Comparison of ENCODE assay signal across 8 cellular contexts in the genomic region with DNA sequence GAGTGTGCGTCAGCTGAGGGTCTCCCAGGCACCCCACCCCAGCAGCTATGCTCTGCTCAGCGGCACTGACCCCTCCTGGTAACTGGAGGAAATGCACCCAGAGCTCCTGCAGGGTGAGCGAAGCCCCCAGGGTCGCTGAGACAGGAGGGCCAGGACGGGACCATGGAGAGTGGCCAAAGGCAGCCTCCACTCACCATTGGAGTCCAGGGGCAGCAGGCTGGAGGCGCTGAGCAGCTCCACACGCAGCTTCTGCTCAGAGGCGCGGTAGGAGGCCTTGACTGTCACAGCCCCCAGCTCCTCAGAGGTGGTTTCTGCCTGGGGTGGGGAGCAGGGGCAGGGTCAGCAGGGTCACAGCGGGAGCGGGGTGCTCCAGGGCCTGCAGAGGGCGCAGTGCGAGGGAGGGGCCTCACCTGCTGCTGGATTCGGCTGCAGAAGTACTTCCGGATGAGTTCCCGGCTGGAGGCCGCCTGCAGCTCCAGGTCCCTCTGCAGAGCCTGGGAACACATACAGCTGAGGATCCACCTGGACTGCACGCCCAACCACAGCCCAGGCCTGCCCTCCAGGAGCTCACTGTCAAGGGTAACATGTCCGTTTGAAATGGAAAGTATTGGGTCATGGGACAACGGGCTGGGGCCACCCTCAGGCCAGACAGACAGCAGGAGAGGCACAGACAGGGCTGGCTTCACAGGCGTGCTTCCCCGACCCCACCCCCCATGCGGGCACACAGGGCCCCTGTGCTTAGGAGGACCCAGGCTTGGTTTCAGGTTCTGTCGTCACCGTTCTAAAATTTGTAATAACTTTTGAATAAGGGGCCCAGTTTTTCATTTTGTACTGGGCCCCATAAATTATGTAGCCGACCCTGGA. TPM values are rescaled to one million over a fixed set of nuclear protein-coding genes. Genes with fewer than 3 reads are reported as not detected.
DNase-seq lines count a peak whose midpoint lies in the region; ATAC-seq and TF ChIP-seq lines count a peak whose summit lies in the region.
"Had no signal": no experiment of that assay in that cellular context is flagged by ENCODE, and none has a peak within 500 bp of the region (broad histone marks: within the 10 kb centered on the region; RNA-seq: fewer than 3 reads in every experiment).

No MANE protein-coding gene starts in this region.

- CTCF ChIA-PET in WTC11 (lab: Charles Lee) = interaction anchor here (0.5 to 5.5 kb wide), 62 partner anchors 8 to 991 kb away, joined by 3 to 180 read pairs (median 5); partner anchors contain the start of genes FBF1, GALK1, MIF4GD and MRPL38

- POLR2A ChIA-PET in WTC11 (lab: Charles Lee) = interaction anchor here (0.6 to 2.0 kb wide), 5 partner anchors 25 to 56 kb away, joined by 3 to 9 read pairs (median 3); partner anchors contain the start of genes UNK and WBP2

- no peaks in the 10 kb centered on the region for H4K20me1 ChIP-seq in fibroblast of lung (ENCODE audit: control insufficient read depth, extremely low read depth, insufficient read depth, low read length)

- peak overlapping the region; percentile 59 for H3K4me3 Mint-ChIP-seq in WTC11

- H3K27me3 ChIP-seq in H7 (ENCODE audit: control insufficient read depth, insufficient read depth, low read length) (no peaks in the 10 kb centered on the region), fibroblast of lung (ENCODE audit: control insufficient read depth, insufficient read depth, low read length) (no peaks in the 10 kb centered on the region)
- H3K27me3 ChIP-seq: SJSA1 had no signal

- H2AFZ ChIP-seq in fibroblast of lung (ENCODE audit: low read length) = no peak overlapping the region

- DNase-seq in H7 (peak; percentile 94), WTC11 (ENCODE audit: low spot score) (peak; percentile 85), fibroblast of lung (ENCODE audit: low read depth in 2 of 2) (no peak), HCEC 1CT (no peak)
- DNase-seq in stimulated activated CD4-positive, alpha-beta T cell treated with anti-CD3 and anti-CD28 coated beads, Interleukin-15, amount 100 ng/mL, for 24 hours = peak; percentile 55

- ATAC-seq in WTC11 (peak; percentile 14), GM21528 (IDR thresholded peaks at IDR 0.05; ENCODE audit: low FRiP score, unreplicated experiment) (no peak), GM18517 (IDR thresholded peaks at IDR 0.05; ENCODE audit: unreplicated experiment) (no peak)

- no peaks in the 10 kb centered on the region for H3K9me3 ChIP-seq in fibroblast of lung (ENCODE audit: control insufficient read depth, insufficient read depth, low read depth, low read length)
- H3K9me3 ChIP-seq: SJSA1 had no signal

- H3K4me1 Mint-ChIP-seq in WTC11 = peaks cover 38% of the 10 kb centered on the region

- H3K36me3 Mint-ChIP-seq in WTC11 = no peaks in the 10 kb centered on the region

- TF ChIP-seq CTCF in WTC11 (IDR thresholded peaks at IDR 0.05) = peak; percentile 78
- peak; percentile 29 to 58 for TF ChIP-seq CTCF in fibroblast of lung (conservative IDR thresholded peaks at IDR 0.05 in 1 of 2, IDR thresholded peaks at IDR 0.05 in 1 of 2; ENCODE audit: low read depth in 1 of 2, low read length in 2 of 2)

- H3K4me2 ChIP-seq in fibroblast of lung (ENCODE audit: extremely low read depth, insufficient read depth, low read length) = no peak overlapping the region

- H3K9me3 Mint-ChIP-seq in WTC11 = no peaks in the 10 kb centered on the region

- H3K79me2 ChIP-seq in fibroblast of lung (ENCODE audit: control insufficient read depth, insufficient read depth, low read length) = no peaks in the 10 kb centered on the region

- H3K4me1 ChIP-seq in fibroblast of lung (ENCODE audit: control insufficient read depth, extremely low read depth, insufficient read depth, low read length) = no peaks in the 10 kb centered on the region

- H3K27ac ChIP-seq in fibroblast of lung (ENCODE audit: insufficient read depth, low read length) = no peak overlapping the region
- H3K27ac ChIP-seq: SJSA1 had no signal

- H3K27me3 Mint-ChIP-seq in WTC11 (ENCODE audit: low read depth) = no peaks in the 10 kb centered on the region

- no peaks in the 10 kb centered on the region for H3K36me3 ChIP-seq in H7 (replicated peaks; ENCODE audit: control insufficient read depth, insufficient read depth, low read length)
- H3K36me3 ChIP-seq in fibroblast of lung (ENCODE audit: control insufficient read depth, insufficient read depth, low read length) = peaks cover 3% of the 10 kb centered on the region

- H3K4me3 ChIP-seq in H7 (ENCODE audit: insufficient read depth, low read depth, low read length) = peak overlapping the region; percentile 7; the same call in 1 of the 2 replicates
- no peak overlapping the region for H3K4me3 ChIP-seq in fibroblast of lung (replicated peaks in 1 of 4; ENCODE audit: control extremely low read depth in 1 of 4, insufficient read depth in 1 of 4, low read depth in 3 of 4, low read length in 4 of 4)
- H3K4me3 ChIP-seq: SJSA1 had no signal

- peak overlapping the region; percentile 97 for H3K27ac Mint-ChIP-seq in WTC11

- no peak overlapping the region for H3K9ac ChIP-seq in fibroblast of lung (ENCODE audit: insufficient read depth, low read length)

TF ChIP-seq in WTC11, 78 proteins besides CTCF, POLR2A, EP300 and RAD21 (continues in another document):
- no peak for TF ChIP-seq ERG (CRISPR knock-in tag; IDR thresholded peaks at IDR 0.05)
- no peak for TF ChIP-seq NFATC4 (CRISPR knock-in tag; IDR thresholded peaks at IDR 0.05)
- TF ChIP-seq KAT7 (CRISPR knock-in tag; IDR thresholded peaks at IDR 0.05; ENCODE audit: borderline replicate concordance) = no peak
- no peak for TF ChIP-seq OVOL2 (CRISPR knock-in tag; IDR thresholded peaks at IDR 0.05; ENCODE audit: borderline replicate concordance)
- no peak for TF ChIP-seq NFYB (CRISPR knock-in tag; conservative IDR thresholded peaks at IDR 0.05; ENCODE audit: low read depth)
- TF ChIP-seq, protein P1, sequence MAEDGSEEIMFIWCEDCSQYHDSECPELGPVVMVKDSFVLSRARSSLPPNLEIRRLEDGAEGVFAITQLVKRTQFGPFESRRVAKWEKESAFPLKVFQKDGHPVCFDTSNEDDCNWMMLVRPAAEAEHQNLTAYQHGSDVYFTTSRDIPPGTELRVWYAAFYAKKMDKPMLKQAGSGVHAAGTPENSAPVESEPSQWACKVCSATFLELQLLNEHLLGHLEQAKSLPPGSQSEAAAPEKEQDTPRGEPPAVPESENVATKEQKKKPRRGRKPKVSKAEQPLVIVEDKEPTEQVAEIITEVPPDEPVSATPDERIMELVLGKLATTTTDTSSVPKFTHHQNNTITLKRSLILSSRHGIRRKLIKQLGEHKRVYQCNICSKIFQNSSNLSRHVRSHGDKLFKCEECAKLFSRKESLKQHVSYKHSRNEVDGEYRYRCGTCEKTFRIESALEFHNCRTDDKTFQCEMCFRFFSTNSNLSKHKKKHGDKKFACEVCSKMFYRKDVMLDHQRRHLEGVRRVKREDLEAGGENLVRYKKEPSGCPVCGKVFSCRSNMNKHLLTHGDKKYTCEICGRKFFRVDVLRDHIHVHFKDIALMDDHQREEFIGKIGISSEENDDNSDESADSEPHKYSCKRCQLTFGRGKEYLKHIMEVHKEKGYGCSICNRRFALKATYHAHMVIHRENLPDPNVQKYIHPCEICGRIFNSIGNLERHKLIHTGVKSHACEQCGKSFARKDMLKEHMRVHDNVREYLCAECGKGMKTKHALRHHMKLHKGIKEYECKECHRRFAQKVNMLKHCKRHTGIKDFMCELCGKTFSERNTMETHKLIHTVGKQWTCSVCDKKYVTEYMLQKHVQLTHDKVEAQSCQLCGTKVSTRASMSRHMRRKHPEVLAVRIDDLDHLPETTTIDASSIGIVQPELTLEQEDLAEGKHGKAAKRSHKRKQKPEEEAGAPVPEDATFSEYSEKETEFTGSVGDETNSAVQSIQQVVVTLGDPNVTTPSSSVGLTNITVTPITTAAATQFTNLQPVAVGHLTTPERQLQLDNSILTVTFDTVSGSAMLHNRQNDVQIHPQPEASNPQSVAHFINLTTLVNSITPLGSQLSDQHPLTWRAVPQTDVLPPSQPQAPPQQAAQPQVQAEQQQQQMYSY (CRISPR knock-in tag; IDR thresholded peaks at IDR 0.05) = no peak
- TF ChIP-seq ZNF219 (CRISPR knock-in tag; IDR thresholded peaks at IDR 0.05; ENCODE audit: borderline replicate concordance) = no peak
- TF ChIP-seq SP1 (CRISPR knock-in tag; conservative IDR thresholded peaks at IDR 0.05) = peak; percentile 77; the same call in 1 of the 2 replicates
- TF ChIP-seq NFE2L1 (CRISPR knock-in tag; IDR thresholded peaks at IDR 0.05) = no peak

RNA-seq across cellular contexts. Expression of gene UNC13D, which starts 13.8 kb away (rescaled TPM):
- total RNA-seq in H7 (2014; rRNA removed; shearing (Covaris generic)) = 4.2 and 7.2 TPM in 2 replicates
- total RNA-seq in WTC11 (2021) (12.1 to 13.8 TPM (median 13.1 TPM) in 3 replicates), fibroblast of lung (1.5 TPM in 2 replicates)
- polyA plus RNA-seq in fibroblast of lung = 0.12 and 0.22 TPM in 2 replicates
- 0.10 and 0.16 TPM in 2 replicates for polyA plus RNA-seq in fibroblast of lung (2012)
- 1.1 TPM in 1 of 2 replicates, not detected in the other for polyA minus RNA-seq in fibroblast of lung (ENCODE audit: low replicate concordance)
- total RNA-seq: SJSA1 had no signal

RNA-seq across cellular contexts. Expression of gene WBP2, which starts 24.7 kb away (rescaled TPM):
- total RNA-seq in H7 (2014; rRNA removed; shearing (Covaris generic)) = 44.8 and 48.2 TPM in 2 replicates
- 64.3 to 69.4 TPM (median 68.8 TPM) in 3 replicates for total RNA-seq in WTC11 (2021)
- total RNA-seq in fibroblast of lung = 20.5 and 39.5 TPM in 2 replicates
- polyA plus RNA-seq in fibroblast of lung = 53.4 and 56.1 TPM in 2 replicates
- 84.6 and 92.3 TPM in 2 replicates for polyA plus RNA-seq in fibroblast of lung (2012)
- polyA minus RNA-seq in fibroblast of lung (ENCODE audit: low replicate concordance) = 56.6 and 62.7 TPM in 2 replicates

RNA-seq across cellular contexts. Expression of gene UNK, which starts 45.8 kb away (rescaled TPM):
- 17.9 and 21.7 TPM in 2 replicates for total RNA-seq in H7 (2014; rRNA removed; shearing (Covaris generic))
- 35.0 to 37.8 TPM (median 35.4 TPM) in 3 replicates for total RNA-seq in WTC11 (2021)
- total RNA-seq in fibroblast of lung = 11.3 and 15.0 TPM in 2 replicates
- 15.2 and 18.0 TPM in 2 replicates for polyA plus RNA-seq in fibroblast of lung
- 12.3 and 14.8 TPM in 2 replicates for polyA plus RNA-seq in fibroblast of lung (2012)
- 7.0 and 10.9 TPM in 2 replicates for polyA minus RNA-seq in fibroblast of lung (ENCODE audit: low replicate concordance)

RNA-seq across cellular contexts. Expression of gene TRIM47, which starts 48.0 kb away (rescaled TPM):
- total RNA-seq in H7 (2014; rRNA removed; shearing (Covaris generic)) = 8.5 and 14.1 TPM in 2 replicates
- 4.4 to 10.0 TPM (median 6.8 TPM) in 3 replicates for total RNA-seq in WTC11 (2021)
- 16.0 and 18.2 TPM in 2 replicates for total RNA-seq in fibroblast of lung
- 2.2 and 4.8 TPM in 2 replicates for polyA plus RNA-seq in fibroblast of lung
- 4.4 and 10.9 TPM in 2 replicates for polyA plus RNA-seq in fibroblast of lung (2012)
- 7.7 and 13.2 TPM in 2 replicates for polyA minus RNA-seq in fibroblast of lung (ENCODE audit: low replicate concordance)

Comparison
In these comparisons a context has a peak if more than half of its experiments do, and no peak if none do; other contexts are left out.
1. DNase-seq: peak in H7 (single experiment), WTC11 (single experiment) and stimulated activated CD4-positive, alpha-beta T cell treated with anti-CD3 and anti-CD28 coated beads, Interleukin-15, amount 100 ng/mL, for 24 hours (single experiment); none in fibroblast of lung (0 of 2) and HCEC 1CT (single experiment).